Comparison of ENCODE assay signal across 1 cellular context in genomic region chr21:42849759-42850412, GRCh38.
TF ChIP-seq lines count a peak whose summit lies in the region.

No MANE protein-coding gene starts in this region.

TF ChIP-seq in WTC11, 78 proteins besides CTCF, POLR2A, EP300 and RAD21 (continued from another document):
- TF ChIP-seq, protein P1, sequence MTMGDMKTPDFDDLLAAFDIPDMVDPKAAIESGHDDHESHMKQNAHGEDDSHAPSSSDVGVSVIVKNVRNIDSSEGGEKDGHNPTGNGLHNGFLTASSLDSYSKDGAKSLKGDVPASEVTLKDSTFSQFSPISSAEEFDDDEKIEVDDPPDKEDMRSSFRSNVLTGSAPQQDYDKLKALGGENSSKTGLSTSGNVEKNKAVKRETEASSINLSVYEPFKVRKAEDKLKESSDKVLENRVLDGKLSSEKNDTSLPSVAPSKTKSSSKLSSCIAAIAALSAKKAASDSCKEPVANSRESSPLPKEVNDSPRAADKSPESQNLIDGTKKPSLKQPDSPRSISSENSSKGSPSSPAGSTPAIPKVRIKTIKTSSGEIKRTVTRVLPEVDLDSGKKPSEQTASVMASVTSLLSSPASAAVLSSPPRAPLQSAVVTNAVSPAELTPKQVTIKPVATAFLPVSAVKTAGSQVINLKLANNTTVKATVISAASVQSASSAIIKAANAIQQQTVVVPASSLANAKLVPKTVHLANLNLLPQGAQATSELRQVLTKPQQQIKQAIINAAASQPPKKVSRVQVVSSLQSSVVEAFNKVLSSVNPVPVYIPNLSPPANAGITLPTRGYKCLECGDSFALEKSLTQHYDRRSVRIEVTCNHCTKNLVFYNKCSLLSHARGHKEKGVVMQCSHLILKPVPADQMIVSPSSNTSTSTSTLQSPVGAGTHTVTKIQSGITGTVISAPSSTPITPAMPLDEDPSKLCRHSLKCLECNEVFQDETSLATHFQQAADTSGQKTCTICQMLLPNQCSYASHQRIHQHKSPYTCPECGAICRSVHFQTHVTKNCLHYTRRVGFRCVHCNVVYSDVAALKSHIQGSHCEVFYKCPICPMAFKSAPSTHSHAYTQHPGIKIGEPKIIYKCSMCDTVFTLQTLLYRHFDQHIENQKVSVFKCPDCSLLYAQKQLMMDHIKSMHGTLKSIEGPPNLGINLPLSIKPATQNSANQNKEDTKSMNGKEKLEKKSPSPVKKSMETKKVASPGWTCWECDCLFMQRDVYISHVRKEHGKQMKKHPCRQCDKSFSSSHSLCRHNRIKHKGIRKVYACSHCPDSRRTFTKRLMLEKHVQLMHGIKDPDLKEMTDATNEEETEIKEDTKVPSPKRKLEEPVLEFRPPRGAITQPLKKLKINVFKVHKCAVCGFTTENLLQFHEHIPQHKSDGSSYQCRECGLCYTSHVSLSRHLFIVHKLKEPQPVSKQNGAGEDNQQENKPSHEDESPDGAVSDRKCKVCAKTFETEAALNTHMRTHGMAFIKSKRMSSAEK (CRISPR knock-in tag; IDR thresholded peaks at IDR 0.05; ENCODE audit: borderline replicate concordance): no peak
- TF ChIP-seq JAZF1 (CRISPR knock-in tag; IDR thresholded peaks at IDR 0.05): no peak
- no peak for TF ChIP-seq SOX15 (CRISPR knock-in tag; IDR thresholded peaks at IDR 0.05)
- no peak for TF ChIP-seq ZNF671 (CRISPR knock-in tag; IDR thresholded peaks at IDR 0.05)
- TF ChIP-seq RORB (CRISPR knock-in tag; IDR thresholded peaks at IDR 0.05): no peak
- no peak for TF ChIP-seq ZNF121 (CRISPR knock-in tag; IDR thresholded peaks at IDR 0.05)
- no peak for TF ChIP-seq CREM (CRISPR knock-in tag; IDR thresholded peaks at IDR 0.05)
- TF ChIP-seq ZBTB21 (CRISPR knock-in tag; IDR thresholded peaks at IDR 0.05; ENCODE audit: borderline replicate concordance): no peak
